Comparison of ENCODE assay signal across 1 cellular context in the genomic region with DNA sequence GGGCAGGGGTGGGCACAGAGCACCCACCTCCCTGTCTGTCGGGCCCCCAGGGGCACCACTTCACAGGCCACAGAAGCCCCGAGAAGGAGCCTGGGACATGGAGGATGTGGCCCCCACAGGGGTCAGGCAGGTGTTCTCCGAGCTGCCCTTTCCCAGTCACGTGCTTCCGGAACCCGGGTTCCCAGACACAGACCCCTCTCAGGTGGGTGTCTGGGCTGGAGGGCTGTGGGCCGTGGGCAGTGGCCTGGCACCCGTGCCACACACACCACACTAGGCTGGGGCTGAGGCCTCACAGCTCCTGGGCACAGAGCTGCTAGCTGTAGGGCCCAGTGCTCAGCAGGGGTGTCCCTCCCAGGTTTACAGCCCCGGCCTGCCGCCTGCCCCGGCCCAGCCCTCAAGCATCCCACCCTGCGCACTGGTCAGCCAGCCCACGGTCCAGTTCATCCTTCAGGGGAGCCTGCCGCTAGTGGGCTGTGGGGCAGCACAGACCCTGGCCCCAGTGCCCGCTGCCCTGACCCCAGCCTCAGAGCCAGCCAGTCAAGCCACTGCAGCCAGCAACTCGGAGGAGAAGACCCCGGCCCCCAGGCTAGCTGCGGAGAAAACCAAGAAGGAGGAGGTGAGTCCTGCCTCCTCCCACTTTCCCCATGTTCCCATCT.
TF ChIP-seq lines count a peak whose summit lies in the region.

No MANE protein-coding gene starts in this region.

TF ChIP-seq in liver, 16 proteins besides CTCF, POLR2A, EP300 and RAD21:
- no peak for TF ChIP-seq FOXA1 (IDR thresholded peaks at IDR 0.05)
- no peak for TF ChIP-seq EGR1 (IDR thresholded peaks at IDR 0.05; ENCODE audit: low read depth in 2 of 2)
- TF ChIP-seq, protein P1, sequence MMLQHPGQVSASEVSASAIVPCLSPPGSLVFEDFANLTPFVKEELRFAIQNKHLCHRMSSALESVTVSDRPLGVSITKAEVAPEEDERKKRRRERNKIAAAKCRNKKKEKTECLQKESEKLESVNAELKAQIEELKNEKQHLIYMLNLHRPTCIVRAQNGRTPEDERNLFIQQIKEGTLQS (IDR thresholded peaks at IDR 0.05): no peak
- no peak for TF ChIP-seq YY1 (IDR thresholded peaks at IDR 0.05)
- TF ChIP-seq TAF1 (conservative IDR thresholded peaks at IDR 0.05): no peak
- no peak for TF ChIP-seq HNF4G (IDR thresholded peaks at IDR 0.05)
- TF ChIP-seq, protein P2, sequence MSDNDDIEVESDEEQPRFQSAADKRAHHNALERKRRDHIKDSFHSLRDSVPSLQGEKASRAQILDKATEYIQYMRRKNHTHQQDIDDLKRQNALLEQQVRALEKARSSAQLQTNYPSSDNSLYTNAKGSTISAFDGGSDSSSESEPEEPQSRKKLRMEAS (IDR thresholded peaks at IDR 0.05): no peak
- TF ChIP-seq, protein P3, sequence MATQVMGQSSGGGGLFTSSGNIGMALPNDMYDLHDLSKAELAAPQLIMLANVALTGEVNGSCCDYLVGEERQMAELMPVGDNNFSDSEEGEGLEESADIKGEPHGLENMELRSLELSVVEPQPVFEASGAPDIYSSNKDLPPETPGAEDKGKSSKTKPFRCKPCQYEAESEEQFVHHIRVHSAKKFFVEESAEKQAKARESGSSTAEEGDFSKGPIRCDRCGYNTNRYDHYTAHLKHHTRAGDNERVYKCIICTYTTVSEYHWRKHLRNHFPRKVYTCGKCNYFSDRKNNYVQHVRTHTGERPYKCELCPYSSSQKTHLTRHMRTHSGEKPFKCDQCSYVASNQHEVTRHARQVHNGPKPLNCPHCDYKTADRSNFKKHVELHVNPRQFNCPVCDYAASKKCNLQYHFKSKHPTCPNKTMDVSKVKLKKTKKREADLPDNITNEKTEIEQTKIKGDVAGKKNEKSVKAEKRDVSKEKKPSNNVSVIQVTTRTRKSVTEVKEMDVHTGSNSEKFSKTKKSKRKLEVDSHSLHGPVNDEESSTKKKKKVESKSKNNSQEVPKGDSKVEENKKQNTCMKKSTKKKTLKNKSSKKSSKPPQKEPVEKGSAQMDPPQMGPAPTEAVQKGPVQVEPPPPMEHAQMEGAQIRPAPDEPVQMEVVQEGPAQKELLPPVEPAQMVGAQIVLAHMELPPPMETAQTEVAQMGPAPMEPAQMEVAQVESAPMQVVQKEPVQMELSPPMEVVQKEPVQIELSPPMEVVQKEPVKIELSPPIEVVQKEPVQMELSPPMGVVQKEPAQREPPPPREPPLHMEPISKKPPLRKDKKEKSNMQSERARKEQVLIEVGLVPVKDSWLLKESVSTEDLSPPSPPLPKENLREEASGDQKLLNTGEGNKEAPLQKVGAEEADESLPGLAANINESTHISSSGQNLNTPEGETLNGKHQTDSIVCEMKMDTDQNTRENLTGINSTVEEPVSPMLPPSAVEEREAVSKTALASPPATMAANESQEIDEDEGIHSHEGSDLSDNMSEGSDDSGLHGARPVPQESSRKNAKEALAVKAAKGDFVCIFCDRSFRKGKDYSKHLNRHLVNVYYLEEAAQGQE (IDR thresholded peaks at IDR 0.05): no peak
- TF ChIP-seq SP1 (IDR thresholded peaks at IDR 0.05): no peak
- TF ChIP-seq HNF4A (conservative IDR thresholded peaks at IDR 0.05): no peak
